ENCODE assay signal across 18 cellular contexts in genomic region chr11:2581931-2582435, GRCh38.
A peak's percentile ranks its signal among the peaks of the same experiment; 100 is the strongest.
DNase-seq lines count a peak whose midpoint lies in the region; ATAC-seq and TF ChIP-seq lines count a peak whose summit lies in the region.
"Had no signal": no experiment of that assay in that cellular context is flagged by ENCODE, and none has a peak within 500 bp of the region (broad histone marks: within the 10 kb centered on the region; RNA-seq: fewer than 3 reads in every experiment).

No MANE protein-coding gene starts in this region.

- TF ChIP-seq CTCF in WTC11 (IDR thresholded peaks at IDR 0.05) (no peak), gastrocnemius medialis (IDR thresholded peaks at IDR 0.05 in 4 of 5, conservative IDR thresholded peaks at IDR 0.05 in 1 of 5) (no peak)

- no peak overlapping the region for H3K27ac Mint-ChIP-seq in activated CD4-positive, alpha-beta memory T cell treated with anti-CD3 and anti-CD28 coated beads for 36 hours
- H3K27ac Mint-ChIP-seq in activated CD4-positive, alpha-beta memory T cell treated with anti-CD3 and anti-CD28 coated beads, Interleukin-2, amount 10 ng/mL, durations not matched to agents 7 days and 5 days: no peak overlapping the region
- H3K27ac Mint-ChIP-seq in WTC11: no peak overlapping the region
- H3K27ac Mint-ChIP-seq: activated T-helper 17 cell treated with anti-CD3 and anti-CD28 coated beads, Interleukin-2, amount 50 U/mL, for 72 hours; CD8-positive, alpha-beta memory T cell had no signal

- H3K4me3 Mint-ChIP-seq in activated CD4-positive, alpha-beta memory T cell treated with anti-CD3 and anti-CD28 coated beads for 36 hours: no peak overlapping the region
- no peak overlapping the region for H3K4me3 Mint-ChIP-seq in activated CD4-positive, alpha-beta memory T cell treated with anti-CD3 and anti-CD28 coated beads, Interleukin-2, amount 10 ng/mL, durations not matched to agents 7 days and 5 days
- no peak overlapping the region for H3K4me3 Mint-ChIP-seq in WTC11
- H3K4me3 Mint-ChIP-seq: activated T-helper 17 cell treated with anti-CD3 and anti-CD28 coated beads, Interleukin-2, amount 50 U/mL, for 72 hours; CD8-positive, alpha-beta memory T cell had no signal

- no peaks in the 10 kb centered on the region for H3K36me3 ChIP-seq in gastrocnemius medialis
- H3K36me3 ChIP-seq: breast epithelium, prostate gland had no signal

- CTCF ChIA-PET in activated CD4-positive, alpha-beta memory T cell treated with anti-CD3 and anti-CD28 coated beads for 36 hours (lab: Charles Lee): no interaction called here
- CTCF ChIA-PET in activated CD4-positive, alpha-beta memory T cell treated with anti-CD3 and anti-CD28 coated beads, Interleukin-2, amount 10 ng/mL, durations not matched to agents 7 days and 5 days (lab: Charles Lee): no interaction called here
- CTCF ChIA-PET in WTC11 (lab: Charles Lee): interaction anchor here (0.5 kb wide), 1 partner anchor 93 kb away, joined by 4 read pairs; no protein-coding TSS in a partner anchor

- intact Hi-C loops in activated CD4-positive, alpha-beta memory T cell treated with anti-CD3 and anti-CD28 coated beads for 36 hours (cut with micrococcal nuclease): no loop called here
- intact Hi-C loops in gastrocnemius medialis (cut with DNase I; ENCODE audit: low total_unique reads): no loop called here

- H3K27me3 Mint-ChIP-seq in activated CD4-positive, alpha-beta memory T cell treated with anti-CD3 and anti-CD28 coated beads for 36 hours: no peaks in the 10 kb centered on the region
- H3K27me3 Mint-ChIP-seq in activated CD4-positive, alpha-beta memory T cell treated with anti-CD3 and anti-CD28 coated beads, Interleukin-2, amount 10 ng/mL, durations not matched to agents 7 days and 5 days: no peaks in the 10 kb centered on the region
- peaks cover 54% of the 10 kb centered on the region for H3K27me3 Mint-ChIP-seq in WTC11 (ENCODE audit: low read depth)
- H3K27me3 Mint-ChIP-seq: activated T-helper 17 cell treated with anti-CD3 and anti-CD28 coated beads, Interleukin-2, amount 50 U/mL, for 72 hours; CD8-positive, alpha-beta memory T cell had no signal

- H3K4me3 ChIP-seq in gastrocnemius medialis: no peak overlapping the region
- H3K4me3 ChIP-seq: A549, breast epithelium, prostate gland had no signal

- H3K36me3 Mint-ChIP-seq in activated CD4-positive, alpha-beta memory T cell treated with anti-CD3 and anti-CD28 coated beads for 36 hours: no peaks in the 10 kb centered on the region
- H3K36me3 Mint-ChIP-seq in activated CD4-positive, alpha-beta memory T cell treated with anti-CD3 and anti-CD28 coated beads, Interleukin-2, amount 10 ng/mL, durations not matched to agents 7 days and 5 days (ENCODE audit: low read depth): no peaks in the 10 kb centered on the region
- no peaks in the 10 kb centered on the region for H3K36me3 Mint-ChIP-seq in WTC11
- H3K36me3 Mint-ChIP-seq: CD8-positive, alpha-beta memory T cell had no signal

- no peaks in the 10 kb centered on the region for H3K9me3 ChIP-seq in gastrocnemius medialis
- H3K9me3 ChIP-seq: A549, breast epithelium, prostate gland had no signal

- no peak overlapping the region for H3K27ac ChIP-seq in gastrocnemius medialis
- H3K27ac ChIP-seq: A549, breast epithelium, prostate gland had no signal

- DNase-seq in activated CD4-positive, alpha-beta memory T cell treated with anti-CD3 and anti-CD28 coated beads for 36 hours: peak; percentile 4
- no peak for DNase-seq in activated CD4-positive, alpha-beta memory T cell treated with anti-CD3 and anti-CD28 coated beads, Interleukin-2, amount 10 ng/mL, durations not matched to agents 7 days and 5 days
- DNase-seq in WTC11 (ENCODE audit: low spot score): peak; percentile 10
- DNase-seq in iPS-NIHi11 (ENCODE audit: low spot score): peak; percentile 4
- peak; percentile 0 to 10 for DNase-seq in gastrocnemius medialis
- DNase-seq in NCI-H748 treated with DMSO at 0.1 percent for 48 hours (lab: John Stamatoyannopoulos, UW): no peak
- DNase-seq in NCI-H446 treated with DMSO at 0.1 percent for 48 hours (lab: John Stamatoyannopoulos, UW): no peak
- no peak for DNase-seq in cerebellar nuclear complex (lab: John Stamatoyannopoulos, UW)
- DNase-seq: foreskin fibroblast, Kasumi-1, NCI-H146, NCI-H526 had no signal

- H3K4me1 ChIP-seq in gastrocnemius medialis: no peaks in the 10 kb centered on the region
- H3K4me1 ChIP-seq: A549, breast epithelium, prostate gland had no signal

- no peaks in the 10 kb centered on the region for H3K4me1 Mint-ChIP-seq in activated CD4-positive, alpha-beta memory T cell treated with anti-CD3 and anti-CD28 coated beads for 36 hours (ENCODE audit: low read depth)
- H3K4me1 Mint-ChIP-seq in activated CD4-positive, alpha-beta memory T cell treated with anti-CD3 and anti-CD28 coated beads, Interleukin-2, amount 10 ng/mL, durations not matched to agents 7 days and 5 days: no peaks in the 10 kb centered on the region
- H3K4me1 Mint-ChIP-seq in WTC11: no peaks in the 10 kb centered on the region
- H3K4me1 Mint-ChIP-seq: activated T-helper 17 cell treated with anti-CD3 and anti-CD28 coated beads, Interleukin-2, amount 50 U/mL, for 72 hours; CD8-positive, alpha-beta memory T cell had no signal

- in situ Hi-C loops in gastrocnemius medialis (cut with MboI; ENCODE audit: low sequenced_read_pairs in 4 of 4): no loop called here

- no peak for TF ChIP-seq POLR2A in gastrocnemius medialis (IDR thresholded peaks at IDR 0.05)

- ATAC-seq in WTC11: no peak
- no peak for ATAC-seq in gastrocnemius medialis
- ATAC-seq: A549; activated T-helper 17 cell treated with anti-CD3 and anti-CD28 coated beads, Interleukin-2, amount 50 U/mL, for 72 hours; Panc1 had no signal

- no peaks in the 10 kb centered on the region for H3K27me3 ChIP-seq in gastrocnemius medialis
- H3K27me3 ChIP-seq: breast epithelium had no signal

- POLR2A ChIA-PET in activated CD4-positive, alpha-beta memory T cell treated with anti-CD3 and anti-CD28 coated beads for 36 hours (lab: Charles Lee): no interaction called here
- POLR2A ChIA-PET in activated CD4-positive, alpha-beta memory T cell treated with anti-CD3 and anti-CD28 coated beads, Interleukin-2, amount 10 ng/mL, durations not matched to agents 7 days and 5 days (lab: Charles Lee): no interaction called here
- POLR2A ChIA-PET in WTC11 (lab: Charles Lee): no interaction called here

- H3K9me3 Mint-ChIP-seq in activated CD4-positive, alpha-beta memory T cell treated with anti-CD3 and anti-CD28 coated beads for 36 hours: no peaks in the 10 kb centered on the region
- no peaks in the 10 kb centered on the region for H3K9me3 Mint-ChIP-seq in activated CD4-positive, alpha-beta memory T cell treated with anti-CD3 and anti-CD28 coated beads, Interleukin-2, amount 10 ng/mL, durations not matched to agents 7 days and 5 days
- no peaks in the 10 kb centered on the region for H3K9me3 Mint-ChIP-seq in WTC11
- H3K9me3 Mint-ChIP-seq: activated T-helper 17 cell treated with anti-CD3 and anti-CD28 coated beads, Interleukin-2, amount 50 U/mL, for 72 hours; CD8-positive, alpha-beta memory T cell had no signal

TF ChIP-seq in WTC11, 78 proteins besides CTCF, POLR2A, EP300 and RAD21 (continues in another document):
- TF ChIP-seq ZNF416 (CRISPR knock-in tag; IDR thresholded peaks at IDR 0.05) (no peak), ZBTB43 (CRISPR knock-in tag; IDR thresholded peaks at IDR 0.05) (no peak), ZNF138 (CRISPR knock-in tag; conservative IDR thresholded peaks at IDR 0.05) (no peak), ZNF532 (CRISPR knock-in tag; IDR thresholded peaks at IDR 0.05; ENCODE audit: borderline replicate concordance) (no peak), TEAD1 (CRISPR knock-in tag; IDR thresholded peaks at IDR 0.05) (no peak)

Comparison
In these comparisons a context has a peak if more than half of its experiments do, and no peak if none do; other contexts are left out.
1. DNase-seq: peak in activated CD4-positive, alpha-beta memory T cell treated with anti-CD3 and anti-CD28 coated beads for 36 hours (single experiment), WTC11 (single experiment), iPS-NIHi11 (single experiment) and gastrocnemius medialis (2 of 2); none in activated CD4-positive, alpha-beta memory T cell treated with anti-CD3 and anti-CD28 coated beads, Interleukin-2, amount 10 ng/mL, durations not matched to agents 7 days and 5 days (single experiment), NCI-H748 treated with DMSO at 0.1 percent for 48 hours (single experiment), NCI-H446 treated with DMSO at 0.1 percent for 48 hours (single experiment) and cerebellar nuclear complex (0 of 2).